In genomic region chr4:76306882-76307669, GRCh38 we compare ENCODE assay signal across 8 cellular contexts. TPM values are rescaled to one million over a fixed set of nuclear protein-coding genes. Genes with fewer than 3 reads are reported as not detected.
A peak's percentile ranks its signal among the peaks of the same experiment; 100 is the strongest.
DNase-seq lines count a peak whose midpoint lies in the region; ATAC-seq and TF ChIP-seq lines count a peak whose summit lies in the region.

No MANE protein-coding gene starts in this region.

- H3K4me3 ChIP-seq in adrenal gland, result peak overlapping the region; percentile 62 to 87 (median 74)
- peak overlapping the region; percentile 83 for H3K4me3 ChIP-seq in left ventricle myocardium inferior
- peak overlapping the region; percentile 80 for H3K4me3 ChIP-seq in parathyroid adenoma (ENCODE audit: low read depth, low read length)

- TF ChIP-seq CTCF in adrenal gland (IDR thresholded peaks at IDR 0.05) (peak; percentile 7 to 38 (median 20)), left ventricle myocardium inferior (IDR thresholded peaks at IDR 0.05; ENCODE audit: borderline replicate concordance) (peak; percentile 54), parathyroid adenoma (IDR thresholded peaks at IDR 0.05) (peak; percentile 20)

- H3K4me1 ChIP-seq in adrenal gland (replicated peaks in 1 of 2) (peaks cover 0 to 19% of the 10 kb centered on the region in 2 donors), left ventricle myocardium inferior (peaks cover 60% of the 10 kb centered on the region), parathyroid adenoma (no peaks in the 10 kb centered on the region)

- no peak overlapping the region for H3K9ac ChIP-seq in parathyroid adenoma

- peak overlapping the region; percentile 91 for H2AFZ ChIP-seq in parathyroid adenoma

- intact Hi-C loops in adrenal gland (cut with DNase I), result loop anchor here (10.0 kb wide), 2 partner anchors 112 to 122 kb away; no protein-coding TSS in a partner anchor
- intact Hi-C loops in left ventricle myocardium inferior (cut with micrococcal nuclease), result no loop called here

- DNase-seq in activated effector memory CD4-positive, alpha-beta T cell treated with anti-CD3 and anti-CD28 coated beads, Interleukin-2, amount 50 U/mL, for 16 hours, result peak; percentile 66
- no peak for DNase-seq in activated effector memory CD4-positive, alpha-beta T cell treated with Interleukin-2 at 50 U/mL for 16 hours
- peak; percentile 31 for DNase-seq in NCI-H510A treated with DMSO at 0.1 percent for 48 hours (lab: John Stamatoyannopoulos, UW)
- peak; percentile 56 to 71 (median 66) for DNase-seq in adrenal gland
- DNase-seq in left ventricle myocardium inferior, result peak; percentile 69
- DNase-seq in occipital lobe (lab: John Stamatoyannopoulos, UW), result no peak

- no peak for TF ChIP-seq POLR2A in adrenal gland (IDR thresholded peaks at IDR 0.05)

- ATAC-seq in GM21528 (IDR thresholded peaks at IDR 0.05; ENCODE audit: low FRiP score, unreplicated experiment), result no peak

- WGBS in adrenal gland, 4 donors, result 7 to 44% (median 7%) methylated on average over 7 to 37 of the region's 37 CpGs

- H3K4me2 ChIP-seq in parathyroid adenoma (ENCODE audit: low read length), result peak overlapping the region; percentile 95

- H3K79me2 ChIP-seq in parathyroid adenoma, result no peaks in the 10 kb centered on the region

- H3K9me3 ChIP-seq in adrenal gland (replicated peaks in 1 of 3) (no peaks in the 10 kb centered on the region), left ventricle myocardium inferior (replicated peaks) (no peaks in the 10 kb centered on the region), parathyroid adenoma (ENCODE audit: control insufficient read depth, low read length) (no peaks in the 10 kb centered on the region)

- H3K27ac ChIP-seq in adrenal gland (peak overlapping the region; percentile 57 to 90 (median 84)), left ventricle myocardium inferior (replicated peaks) (peak overlapping the region; percentile 96), parathyroid adenoma (peak overlapping the region; percentile 72)

- no peaks in the 10 kb centered on the region for H3K27me3 ChIP-seq in adrenal gland
- peaks cover 6% of the 10 kb centered on the region for H3K27me3 ChIP-seq in left ventricle myocardium inferior (ENCODE audit: low read depth)
- H3K27me3 ChIP-seq in parathyroid adenoma (ENCODE audit: control insufficient read depth, insufficient read depth, low read length), result no peaks in the 10 kb centered on the region

- H3K36me3 ChIP-seq in adrenal gland (replicated peaks in 1 of 2), result no peaks in the 10 kb centered on the region
- H3K36me3 ChIP-seq in left ventricle myocardium inferior, result peaks cover 17% of the 10 kb centered on the region
- H3K36me3 ChIP-seq in parathyroid adenoma (ENCODE audit: control insufficient read depth, insufficient read depth, low read length), result no peaks in the 10 kb centered on the region

RNA-seq across cellular contexts. Expression of gene STBD1, which starts 0.5 kb away (rescaled TPM):
- total RNA-seq in adrenal gland (1 to 10 TPM; 1.5 to 6.3 (median 4.1) TPM), left ventricle myocardium inferior (24.3 TPM), occipital lobe (0.47 TPM)
- 1 to 10 TPM; 1.0 to 4.3 (median 2.6) TPM for polyA plus RNA-seq in adrenal gland

RNA-seq across cellular contexts. Expression of gene FAM47E, which starts 55.6 kb away (rescaled TPM):
- total RNA-seq in adrenal gland (1 to 10 TPM; 2.8 to 8.0 (median 4.7) TPM), left ventricle myocardium inferior (3.0 TPM), occipital lobe (3.9 TPM)
- 10 to 100 TPM in 1 of 3 donors, 1 to 10 TPM in 2; 6.9 to 23.8 (median 7.7) TPM for polyA plus RNA-seq in adrenal gland

Comparison
In these comparisons a context has a peak if more than half of its experiments do, and no peak if none do; other contexts are left out.
1. DNase-seq: peak in activated effector memory CD4-positive, alpha-beta T cell treated with anti-CD3 and anti-CD28 coated beads, Interleukin-2, amount 50 U/mL, for 16 hours (single experiment), NCI-H510A treated with DMSO at 0.1 percent for 48 hours (single experiment), adrenal gland (7 of 7) and left ventricle myocardium inferior (single experiment); none in activated effector memory CD4-positive, alpha-beta T cell treated with Interleukin-2 at 50 U/mL for 16 hours (single experiment) and occipital lobe (single experiment).
2. Peak in every context shown above with its lines, with median percentiles within 50 percentile points of each other: H3K27ac ChIP-seq, H3K4me3 ChIP-seq and CTCF ChIP-seq.